Comparison of ENCODE assay signal across 13 cellular contexts in the genomic region with DNA sequence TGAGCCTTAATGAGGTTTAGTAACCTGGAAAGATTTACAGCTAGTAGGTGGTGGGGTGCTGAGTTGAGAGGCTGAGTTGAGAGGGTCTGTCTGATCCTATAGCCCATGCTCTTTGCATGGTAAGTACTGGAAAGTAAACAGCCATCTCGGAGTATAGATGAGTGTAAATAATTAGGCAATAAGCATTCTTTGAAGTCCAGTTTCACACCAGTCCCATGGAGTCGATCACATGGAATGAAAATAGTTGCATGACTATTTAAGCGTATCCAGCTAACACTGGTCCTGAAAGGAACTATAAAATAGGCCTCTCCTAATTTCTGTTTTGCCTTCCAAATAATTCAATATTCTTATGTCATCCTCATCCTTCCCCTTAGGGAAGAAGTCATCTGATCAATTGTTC.
"Had no signal": no experiment of that assay in that cellular context is flagged by ENCODE, and none has a peak within 500 bp of the region (broad histone marks: within the 10 kb centered on the region; RNA-seq: fewer than 3 reads in every experiment).

No MANE protein-coding gene starts in this region.

- H3K27ac ChIP-seq: stomach, thoracic aorta had no signal

- H3K27me3 ChIP-seq: adrenal gland, pancreas, stomach had no signal

- H3K4me1 ChIP-seq: pancreas had no signal

- H3K4me3 ChIP-seq: adrenal gland, pancreas, skin epidermis, stomach, thoracic aorta had no signal

- H3K36me3 ChIP-seq: adrenal gland, pancreas, stomach, thoracic aorta had no signal

- H3K27ac Mint-ChIP-seq: T-helper 17 cell had no signal

- DNase-seq: activated CD4-positive, alpha-beta T cell treated with anti-CD3 and anti-CD28 coated beads, Interleukin-2, amount 50 U/mL, for 4 hours; activated CD4-positive, CD25-positive, alpha-beta regulatory T cell treated with anti-CD3 and anti-CD28 coated beads, Interleukin-2, amount 50 U/mL, for 72 hours; activated naive CD4-positive, alpha-beta T cell treated with anti-CD3 and anti-CD28 coated beads, Interleukin-2, amount 50 U/mL, for 16 hours; activated T-cell treated with anti-CD3 and anti-CD28 coated beads, Interleukin-2, amount 50 U/mL, for 1 hour; caudate nucleus; cortex of kidney; effector memory CD4-positive, alpha-beta T cell; pancreas; stomach; T-helper 17 cell had no signal

- H3K9me3 ChIP-seq: adrenal gland, pancreas, stomach, thoracic aorta had no signal

- H3K4me3 Mint-ChIP-seq: T-helper 17 cell had no signal

- ATAC-seq: pancreas, T-helper 17 cell had no signal
